12 cellular contexts compared by ENCODE assay signal in genomic region chr2:63047193-63047533, GRCh38. TPM values are rescaled to one million over a fixed set of nuclear protein-coding genes. Genes with fewer than 3 reads are reported as not detected.
DNase-seq lines count a peak whose midpoint lies in the region; ATAC-seq, FAIRE-seq and TF ChIP-seq lines count a peak whose summit lies in the region.
"Had no signal": no experiment of that assay in that cellular context is flagged by ENCODE, and none has a peak within 500 bp of the region (broad histone marks: within the 10 kb centered on the region; RNA-seq: fewer than 3 reads in every experiment).

No MANE protein-coding gene starts in this region.

- no peak overlapping the region; the same call in 1 of the 2 replicates for H2BK20ac ChIP-seq in H1 (ENCODE audit: low read length)

- no peak overlapping the region for H2BK5ac ChIP-seq in H1 (ENCODE audit: low read depth, low read length)

- H3K56ac ChIP-seq in H1 (replicated peaks; ENCODE audit: insufficient read length, low read depth, low read length), result no peak overlapping the region

- TF ChIP-seq CTCF in H1 (IDR thresholded peaks at IDR 0.05; ENCODE audit: control extremely low read depth in 1 of 3, insufficient read depth in 1 of 3, low read depth in 1 of 3, low read length in 3 of 3), result no peak

- no peak overlapping the region for H4K91ac ChIP-seq in H1 (replicated peaks; ENCODE audit: insufficient read length, low read length)

- H3K27me3 ChIP-seq in H1 (replicated peaks in 1 of 4; ENCODE audit: control insufficient read depth in 3 of 4, extremely low read depth in 1 of 4, insufficient read depth in 3 of 4, low read length in 3 of 4) (peaks cover 6 to 68% (median 51%) of the 10 kb centered on the region in 4 experiments; a peak in 6 of 7 replicates), neuron (ENCODE audit: insufficient read depth, low read length) (peaks cover 10% of the 10 kb centered on the region)

- no peak overlapping the region for H2BK15ac ChIP-seq in H1 (ENCODE audit: low read length)

- FAIRE-seq in H1 (lab: Jason Lieb, UNC), result no peak
- FAIRE-seq: endometrium had no signal

- no peak overlapping the region for H2BK120ac ChIP-seq in H1 (replicated peaks; ENCODE audit: low read depth, low read length)

- no peak overlapping the region for H4K5ac ChIP-seq in H1 (ENCODE audit: insufficient read length, low read depth, low read length)

- H3K36me3 ChIP-seq in H1 (ENCODE audit: control insufficient read depth in 2 of 4, insufficient read depth in 4 of 4, low read length in 3 of 4) (peaks cover 0 to 5% (median 0%) of the 10 kb centered on the region in 4 experiments; a peak in 1 of 8 replicates), neuron (ENCODE audit: insufficient read depth, low read length) (peaks cover 4% of the 10 kb centered on the region)

- CTCF ChIA-PET in H1 (lab: Charles Lee; ENCODE audit: partially characterized antibody), result interaction anchor here (0.6 to 7.9 kb wide), 7 partner anchors 7 to 269 kb away, joined by 3 to 50 read pairs (median 3); no protein-coding TSS in a partner anchor

- H3K9ac ChIP-seq in H1 (replicated peaks in 1 of 4; ENCODE audit: extremely low read depth in 1 of 4, low read depth in 3 of 4, low read length in 3 of 4), result no peak overlapping the region

- POLR2A ChIA-PET in H1 (lab: Charles Lee; ENCODE audit: partially characterized antibody), result interaction anchor here (0.9 to 6.8 kb wide), 3 partner anchors 8 to 12 kb away, joined by 3 to 32 read pairs (median 5); no protein-coding TSS in a partner anchor

- H3K4me3 ChIP-seq in H1 (ENCODE audit: extremely low read depth in 1 of 4, insufficient read depth in 2 of 4, low read depth in 3 of 4, low read length in 4 of 4), result peak overlapping the region; percentile 53 to 80 (median 70)
- peak overlapping the region; percentile 59 for H3K4me3 ChIP-seq in neuron (ENCODE audit: low read length)

- TF ChIP-seq EP300 in H1 (IDR thresholded peaks at IDR 0.05; ENCODE audit: borderline replicate concordance in 1 of 2, low read depth in 2 of 2, low read length in 2 of 2), result no peak

- H3K18ac ChIP-seq in H1 (ENCODE audit: extremely low read depth, low read length), result no peak overlapping the region; the same call in 1 of the 2 replicates

- in situ Hi-C loops in ACHN (cut with HindIII; ENCODE audit: low pct_ligation_motif_present, low pct_unique_long_range_greater_than_20kb, low sequenced_read_pairs), result no loop called here

- no peak overlapping the region for H2AK5ac ChIP-seq in H1 (ENCODE audit: low read depth, low read length)

- H3K4me2 ChIP-seq in H1 (ENCODE audit: insufficient read depth in 1 of 2, low read depth in 2 of 2, low read length in 2 of 2), result peak overlapping the region; percentile 86 to 97

- DNase-seq in NCI-H146 (lab: John Stamatoyannopoulos, UW) (peak; percentile 27), NCI-H146 treated with DMSO at 0.1 percent for 48 hours (lab: John Stamatoyannopoulos, UW; ENCODE audit: unreplicated experiment) (no peak), NCI-H69 (lab: John Stamatoyannopoulos, UW) (peak; percentile 51), H1 (ENCODE audit: low read depth in 1 of 2, low spot score in 2 of 2) (no peak), ACHN (no peak), NCI-H128 (lab: John Stamatoyannopoulos, UW; ENCODE audit: unreplicated experiment) (no peak)
- DNase-seq: activated gamma-delta T cell treated with Interleukin-2 at 50 U/mL for 16 hours had no signal

- H3K23me2 ChIP-seq in H1 (ENCODE audit: low read depth, low read length), result peaks cover 39% of the 10 kb centered on the region

- peak overlapping the region; percentile 57 for H3K4ac ChIP-seq in H1 (replicated peaks; ENCODE audit: insufficient read length, low read depth, low read length)

- ATAC-seq in GM21825 (IDR thresholded peaks at IDR 0.05; ENCODE audit: unreplicated experiment), result no peak

- H3K79me2 ChIP-seq in H1 (ENCODE audit: control insufficient read depth in 1 of 2, insufficient read depth in 2 of 2, low read length in 2 of 2), result no peaks in the 10 kb centered on the region

- no peak overlapping the region for H3K23ac ChIP-seq in H1 (ENCODE audit: insufficient read length)

- H3K4me1 ChIP-seq in H1 (replicated peaks in 1 of 4; ENCODE audit: control insufficient read depth in 3 of 4, insufficient read depth in 4 of 4, low read length in 3 of 4), result peaks cover 4 to 37% (median 22%) of the 10 kb centered on the region in 4 experiments
- peaks cover 68% of the 10 kb centered on the region for H3K4me1 ChIP-seq in neuron (ENCODE audit: insufficient read depth, low read length)

- no peak overlapping the region for H2AFZ ChIP-seq in H1 (ENCODE audit: low read length)
- H2AFZ ChIP-seq in neuron (ENCODE audit: low read depth, low read length), result peak overlapping the region; percentile 21

- peaks cover 0 to 4% of the 10 kb centered on the region in 2 experiments for H4K20me1 ChIP-seq in H1 (replicated peaks in 1 of 2; ENCODE audit: control insufficient read depth in 1 of 2, insufficient read depth in 2 of 2, low read length in 2 of 2)

- 2% methylated on average over 19 of the region's 19 CpGs; no CpG with 5 or more reads in 1 of the 2 experiments for WGBS in H1 (ENCODE audit: extremely low coverage in 1 of 2, insufficient coverage in 1 of 2, insufficient read length in 1 of 2, insufficient replicate concordance in 2 of 2, low coverage in 1 of 2, low lambda C conversion rate in 2 of 2, missing lambda C conversion rate in 1 of 2), 2 experiments

- no peak overlapping the region for H4K8ac ChIP-seq in H1 (ENCODE audit: extremely low read depth, insufficient read depth, low read length)

- H3K14ac ChIP-seq in H1 (ENCODE audit: insufficient read length), result no peak overlapping the region

- 0 out of 2 replicates have a peak overlapping the region, but pooled peaks have one; percentile 99 for H2BK12ac ChIP-seq in H1 (ENCODE audit: low read depth, low read length)

- no peak for TF ChIP-seq RAD21 in H1 (IDR thresholded peaks at IDR 0.05 in 1 of 2, conservative IDR thresholded peaks at IDR 0.05 in 1 of 2; ENCODE audit: low read depth in 2 of 2, low read length in 2 of 2)

- H3K27ac ChIP-seq in H1 (ENCODE audit: low read depth, low read length), result no peak overlapping the region
- H3K27ac ChIP-seq: 22Rv1 had no signal

- no peaks in the 10 kb centered on the region for H3K9me3 ChIP-seq in H1 (ENCODE audit: insufficient read depth in 2 of 2, low read depth in 1 of 2, low read length in 1 of 2)
- H3K9me3 ChIP-seq in neuron (ENCODE audit: low read length), result peaks cover under 1% of the 10 kb centered on the region

- no peaks in the 10 kb centered on the region for H3K79me1 ChIP-seq in H1 (ENCODE audit: low read depth, low read length)

- TF ChIP-seq POLR2A in H1 (IDR thresholded peaks at IDR 0.05; ENCODE audit: control extremely low read depth in 1 of 2, low read depth in 2 of 2, low read length in 2 of 2), result no peak

TF ChIP-seq in H1, 55 proteins besides CTCF, POLR2A, EP300 and RAD21:
- peak; percentile 72; the same call in 1 of the 2 replicates for TF ChIP-seq CBX8 (IDR thresholded peaks at IDR 0.05; ENCODE audit: borderline replicate concordance, low read depth, low read length)
- TF ChIP-seq HDAC2 (IDR thresholded peaks at IDR 0.05; ENCODE audit: borderline replicate concordance in 1 of 2, low read depth in 2 of 2, low read length in 2 of 2), result no peak
- peak; percentile 39; the same call in 1 of the 2 replicates for TF ChIP-seq SUZ12 (IDR thresholded peaks at IDR 0.05; ENCODE audit: low read length)
- no peak for TF ChIP-seq ATF2 (IDR thresholded peaks at IDR 0.05; ENCODE audit: low read length)
- peak; percentile 77 for TF ChIP-seq RNF2 (IDR thresholded peaks at IDR 0.05; ENCODE audit: borderline replicate concordance, low read depth, low read length, missing control alignments, poor library complexity, severe bottlenecking)

RNA-seq across cellular contexts. Expression of gene OTX1, which starts 3.5 kb away (rescaled TPM):
- 3.3 and 3.8 TPM in 2 replicates for total RNA-seq in H1 (2021; fragmentation: NEBNext Ultra II Directional; extraction: Animal tissue kit (Norgen Biotek cat#: 25700))
- 0.24 and 0.53 TPM in 2 replicates for polyA plus RNA-seq in H1 (2011; rRNA removed)
- polyA plus RNA-seq in H1 (2011; cell fraction: cytosol; rRNA removed), result 0.17 TPM
- polyA plus RNA-seq in H1 (2011; cell fraction: nucleus; rRNA removed), result 1.0 TPM
- 1.3 to 1.7 TPM (median 1.5 TPM) in 4 replicates for polyA plus RNA-seq in H1 (2012, experiment 1 of 2)
- polyA plus RNA-seq in H1 (2012, experiment 2 of 2), result 0.98 TPM
- polyA plus RNA-seq in H1 (2013, experiment 1 of 2), result 2.7 TPM
- polyA plus RNA-seq in H1 (2013, experiment 2 of 2), result 3.1 TPM
- polyA minus RNA-seq in H1 (2011; rRNA and poly(A)+ RNA removed), result 0.37 and 0.57 TPM in 2 replicates
- polyA minus RNA-seq in H1 (2011; cell fraction: cytosol; rRNA and poly(A)+ RNA removed), result 0.59 TPM
- polyA minus RNA-seq in H1 (2011; cell fraction: nucleus; rRNA and poly(A)+ RNA removed), result 3.6 TPM
- total RNA-seq: kidney epithelial cell had no signal

Comparison
In these comparisons a context has a peak if more than half of its experiments do, and no peak if none do; other contexts are left out.
1. DNase-seq: peak in NCI-H146 (single experiment) and NCI-H69 (single experiment); none in NCI-H146 treated with DMSO at 0.1 percent for 48 hours (single experiment), H1 (0 of 2), ACHN (single experiment) and NCI-H128 (single experiment).